ENCODE assay signal across 8 cellular contexts in genomic region chr5:97838214-97838613, GRCh38.
A peak's percentile ranks its signal among the peaks of the same experiment; 100 is the strongest.
DNase-seq lines count a peak whose midpoint lies in the region; ATAC-seq and TF ChIP-seq lines count a peak whose summit lies in the region.

No MANE protein-coding gene starts in this region.

- H3K4me3 ChIP-seq in GM06990 (replicated peaks; ENCODE audit: low read depth, low read length): no peak overlapping the region
- no peak overlapping the region for H3K4me3 ChIP-seq in HAP-1

- H3K9me3 ChIP-seq in HAP-1: no peaks in the 10 kb centered on the region

- no peaks in the 10 kb centered on the region for H3K36me3 ChIP-seq in GM06990 (ENCODE audit: control insufficient read depth, insufficient read depth, low read length)
- H3K36me3 ChIP-seq in HAP-1 (replicated peaks): no peaks in the 10 kb centered on the region

- no peaks in the 10 kb centered on the region for H3K4me1 ChIP-seq in HAP-1

- H3K27me3 ChIP-seq in GM06990 (replicated peaks; ENCODE audit: control insufficient read depth, insufficient read depth, low read length): no peaks in the 10 kb centered on the region
- no peaks in the 10 kb centered on the region for H3K27me3 ChIP-seq in HAP-1 (ENCODE audit: low read depth)

- ATAC-seq in GM21619 (IDR thresholded peaks at IDR 0.05; ENCODE audit: unreplicated experiment): peak; percentile 96

- peak; percentile 64 for DNase-seq in GM06990 (ENCODE audit: extremely low read depth, insufficient read length)
- peak; percentile 12 for DNase-seq in HT-29 (ENCODE audit: low spot score)
- peak; percentile 89 for DNase-seq in dedifferentiated amniotic fluid mesenchymal stem cell (ENCODE audit: extremely low spot score)
- peak; percentile 96 for DNase-seq in stromal cell of bone marrow (ENCODE audit: low read depth)
- no peak for DNase-seq in HAP-1 (ENCODE audit: low spot score in 2 of 2)
- no peak for DNase-seq in iPS-NIHi11 (ENCODE audit: low spot score)
- DNase-seq in NCI-H345 (lab: John Stamatoyannopoulos, UW): no peak

- in situ Hi-C loops in HAP-1 (cut with MboI; ENCODE audit: low sequenced_read_pairs): no loop called here

- no peak for TF ChIP-seq CTCF in GM06990 (IDR thresholded peaks at IDR 0.05; ENCODE audit: insufficient read depth, low read length, poor library complexity, severe bottlenecking)

Comparison
In these comparisons a context has a peak if more than half of its experiments do, and no peak if none do; other contexts are left out.
1. DNase-seq: peak in GM06990 (single experiment), HT-29 (single experiment), dedifferentiated amniotic fluid mesenchymal stem cell (single experiment) and stromal cell of bone marrow (single experiment); none in HAP-1 (0 of 2), iPS-NIHi11 (single experiment) and NCI-H345 (single experiment).